ENCODE assay signal across 18 cellular contexts in genomic region chr3:184172681-184173373, GRCh38. TPM values are rescaled to one million over a fixed set of nuclear protein-coding genes. Genes with fewer than 3 reads are reported as not detected.
DNase-seq lines count a peak whose midpoint lies in the region; ATAC-seq and TF ChIP-seq lines count a peak whose summit lies in the region.
"Had no signal": no experiment of that assay in that cellular context is flagged by ENCODE, and none has a peak within 500 bp of the region (broad histone marks: within the 10 kb centered on the region; RNA-seq: fewer than 3 reads in every experiment).

No MANE protein-coding gene starts in this region.

- H3K27ac Mint-ChIP-seq in IgD-negative memory B cell: peak overlapping the region; percentile 12 to 83 (median 58)
- no peak overlapping the region for H3K27ac Mint-ChIP-seq in endodermal cell
- peak overlapping the region in 5 of 9 donors; percentile 16 to 62 (median 53) for H3K27ac Mint-ChIP-seq in naive thymus-derived CD4-positive, alpha-beta T cell
- H3K27ac Mint-ChIP-seq: stimulated activated naive B cell treated with anti-CD40 and anti-IgM and Interleukin-4, amounts not matched to agents 10 μg/mL and 1 μg/mL and 100 μg/mL, for 72 hours had no signal

- H3K9me3 Mint-ChIP-seq in IgD-negative memory B cell (no peaks in the 10 kb centered on the region), endodermal cell (no peaks in the 10 kb centered on the region)
- H3K9me3 Mint-ChIP-seq in naive thymus-derived CD4-positive, alpha-beta T cell: no peaks in the 10 kb centered on the region
- H3K9me3 Mint-ChIP-seq: GM23338; stimulated activated naive B cell treated with anti-CD40 and anti-IgM and Interleukin-4, amounts not matched to agents 10 μg/mL and 1 μg/mL and 100 μg/mL, for 72 hours had no signal

- intact Hi-C loops in naive thymus-derived CD4-positive, alpha-beta T cell (cut with micrococcal nuclease): loop anchor here in 1 of 2 donors (10.0 kb wide), 1 partner anchor 538 kb away; the partner anchor contains the start of gene KLHL24

- H3K4me3 ChIP-seq in AG09309 (ENCODE audit: control insufficient read depth, low read depth, low read length) (no peak overlapping the region), endodermal cell (ENCODE audit: low read length) (no peak overlapping the region)
- no peak overlapping the region for H3K4me3 ChIP-seq in naive thymus-derived CD4-positive, alpha-beta T cell (ENCODE audit: low read length)
- H3K4me3 ChIP-seq: body of pancreas, GM23338 had no signal

- no peaks in the 10 kb centered on the region for H3K27me3 ChIP-seq in endodermal cell (ENCODE audit: control insufficient read depth, insufficient read depth, low read length, poor library complexity, severe bottlenecking)
- no peaks in the 10 kb centered on the region for H3K27me3 ChIP-seq in naive thymus-derived CD4-positive, alpha-beta T cell (ENCODE audit: control insufficient read depth in 2 of 2, insufficient read depth in 2 of 2, low read length in 2 of 2)
- H3K27me3 ChIP-seq: body of pancreas had no signal

- no peak overlapping the region for H3K27ac ChIP-seq in endodermal cell (ENCODE audit: low read depth, low read length)
- H3K27ac ChIP-seq in naive thymus-derived CD4-positive, alpha-beta T cell (ENCODE audit: low read depth, low read length): no peak overlapping the region

- CTCF ChIA-PET in naive thymus-derived CD4-positive, alpha-beta T cell (lab: Charles Lee): interaction anchor here (0.8 to 1.5 kb wide), 5 partner anchors 13 to 125 kb away, joined by 3 to 5 read pairs (median 3); partner anchors contain the start of genes ABCF3, DVL3 and EIF2B5

- H3K27me3 Mint-ChIP-seq in IgD-negative memory B cell: no peaks in the 10 kb centered on the region
- no peaks in the 10 kb centered on the region for H3K27me3 Mint-ChIP-seq in endodermal cell (ENCODE audit: insufficient read depth)
- no peaks in the 10 kb centered on the region for H3K27me3 Mint-ChIP-seq in naive thymus-derived CD4-positive, alpha-beta T cell
- H3K27me3 Mint-ChIP-seq: stimulated activated naive B cell treated with anti-CD40 and anti-IgM and Interleukin-4, amounts not matched to agents 10 μg/mL and 1 μg/mL and 100 μg/mL, for 72 hours had no signal

- H3K4me3 Mint-ChIP-seq in IgD-negative memory B cell: peak overlapping the region in 1 of 4 donors; percentile 2
- H3K4me3 Mint-ChIP-seq in endodermal cell: no peak overlapping the region
- no peak overlapping the region for H3K4me3 Mint-ChIP-seq in naive thymus-derived CD4-positive, alpha-beta T cell
- H3K4me3 Mint-ChIP-seq: GM23338; stimulated activated naive B cell treated with anti-CD40 and anti-IgM and Interleukin-4, amounts not matched to agents 10 μg/mL and 1 μg/mL and 100 μg/mL, for 72 hours had no signal

- H3K36me3 Mint-ChIP-seq in IgD-negative memory B cell (no peaks in the 10 kb centered on the region), endodermal cell (ENCODE audit: low read depth) (peaks cover 44% of the 10 kb centered on the region)
- H3K36me3 Mint-ChIP-seq in naive thymus-derived CD4-positive, alpha-beta T cell: peaks cover 0 to 9% (median 4%) of the 10 kb centered on the region in 5 donors

- H3K4me1 Mint-ChIP-seq in IgD-negative memory B cell (peaks cover 15 to 25% (median 16%) of the 10 kb centered on the region in 3 donors), endodermal cell (peaks cover 14% of the 10 kb centered on the region)
- H3K4me1 Mint-ChIP-seq in naive thymus-derived CD4-positive, alpha-beta T cell: peaks cover 9 to 33% (median 31%) of the 10 kb centered on the region in 7 donors

- TF ChIP-seq CTCF in AG09309 (IDR thresholded peaks at IDR 0.05; ENCODE audit: control insufficient read depth, insufficient read depth, low read depth, low read length, missing control alignments) (no peak), endodermal cell (conservative IDR thresholded peaks at IDR 0.05) (no peak)

- H3K9ac ChIP-seq in endodermal cell (ENCODE audit: extremely low read depth, low read length, poor library complexity, severe bottlenecking): no peak overlapping the region

- DNase-seq in AG09309 (ENCODE audit: low read depth): peak; percentile 85
- peak; percentile 10 for DNase-seq in endodermal cell
- DNase-seq in naive thymus-derived CD4-positive, alpha-beta T cell: no peak
- no peak for DNase-seq in NCI-H1436 (lab: John Stamatoyannopoulos, UW)
- DNase-seq in medulla oblongata (ENCODE audit: extremely low spot score): no peak
- DNase-seq: activated T-cell treated with anti-CD3 and anti-CD28 coated beads, Interleukin-2, amount 50 U/mL, for 1 hour; CD4-positive, CD25-positive, alpha-beta regulatory T cell; foreskin melanocyte; NCI-H1105; NCI-H510A treated with DMSO at 0.1 percent for 48 hours; stimulated activated naive B cell treated with anti-CD40 and anti-IgM and Interleukin-4, amounts not matched to agents 10 μg/mL and 1 μg/mL and 100 μg/mL, for 72 hours had no signal

- no peak for ATAC-seq in naive thymus-derived CD4-positive, alpha-beta T cell
- ATAC-seq in GM18520 (IDR thresholded peaks at IDR 0.05; ENCODE audit: unreplicated experiment) (no peak), HG02870 (IDR thresholded peaks at IDR 0.05; ENCODE audit: unreplicated experiment) (no peak)
- ATAC-seq: body of pancreas; GM23338; left colon; Right ventricle myocardium inferior; stimulated activated naive B cell treated with anti-CD40 and anti-IgM and Interleukin-4, amounts not matched to agents 10 μg/mL and 1 μg/mL and 100 μg/mL, for 72 hours had no signal

- WGBS in endodermal cell (ENCODE audit: insufficient coverage in 1 of 2, insufficient read length in 1 of 2), 2 experiments: 94 to 95% methylated on average over 5 of the region's 5 CpGs

- peaks cover 10% of the 10 kb centered on the region for H3K4me1 ChIP-seq in endodermal cell (ENCODE audit: control insufficient read depth, insufficient read depth, low read length)
- H3K4me1 ChIP-seq in naive thymus-derived CD4-positive, alpha-beta T cell (ENCODE audit: control insufficient read depth in 2 of 2, insufficient read depth in 2 of 2, low read length in 2 of 2): peaks cover 18 to 20% of the 10 kb centered on the region in 2 donors

- POLR2A ChIA-PET in naive thymus-derived CD4-positive, alpha-beta T cell (lab: Charles Lee): interaction anchor here (0.6 to 3.0 kb wide), 5 partner anchors 12 to 38 kb away, joined by 3 to 15 read pairs (median 7); partner anchors contain the start of genes ABCF3, DVL3 and EIF2B5

- H3K9me3 ChIP-seq in endodermal cell (ENCODE audit: control insufficient read depth, low read length): no peaks in the 10 kb centered on the region
- H3K9me3 ChIP-seq in naive thymus-derived CD4-positive, alpha-beta T cell (ENCODE audit: control insufficient read depth in 2 of 3, low read length in 3 of 3): no peaks in the 10 kb centered on the region
- H3K9me3 ChIP-seq: body of pancreas had no signal

- peaks cover 47% of the 10 kb centered on the region for H3K36me3 ChIP-seq in endodermal cell (ENCODE audit: control insufficient read depth, insufficient read depth, low read length)
- peaks cover 0 to 44% (median 0%) of the 10 kb centered on the region in 3 experiments for H3K36me3 ChIP-seq in naive thymus-derived CD4-positive, alpha-beta T cell (ENCODE audit: control insufficient read depth in 2 of 3, insufficient read depth in 3 of 3, low read length in 3 of 3)

RNA-seq across cellular contexts. Expression of gene AP2M1, which starts 1.8 kb away (rescaled TPM):
- polyA plus RNA-seq in IgD-negative memory B cell: 249 TPM
- total RNA-seq in endodermal cell: 100 to 1,000 TPM; 412 to 450 TPM
- polyA plus RNA-seq in endodermal cell (2013, experiment 1 of 2): 350 TPM
- 319 TPM for polyA plus RNA-seq in endodermal cell (2013, experiment 2 of 2)
- total RNA-seq in naive thymus-derived CD4-positive, alpha-beta T cell: 100 to 1,000 TPM; 111 to 217 (median 185) TPM
- polyA plus RNA-seq in naive thymus-derived CD4-positive, alpha-beta T cell: 100 to 1,000 TPM; 217 to 261 TPM

RNA-seq across cellular contexts. Expression of gene ABCF3, which starts 13.2 kb away (rescaled TPM):
- polyA plus RNA-seq in IgD-negative memory B cell: 49.1 TPM
- total RNA-seq in endodermal cell: 10 to 100 TPM; 57.6 to 57.8 TPM
- 42.9 TPM for polyA plus RNA-seq in endodermal cell (2013, experiment 1 of 2)
- 32.9 TPM for polyA plus RNA-seq in endodermal cell (2013, experiment 2 of 2)
- total RNA-seq in naive thymus-derived CD4-positive, alpha-beta T cell: 100 to 1,000 TPM in 4 of 5 experiments, 10 to 100 TPM in 1; 79.3 to 153 (median 117) TPM
- polyA plus RNA-seq in naive thymus-derived CD4-positive, alpha-beta T cell: 10 to 100 TPM; 47.0 to 73.5 TPM

RNA-seq across cellular contexts. Expression of gene DVL3, which starts 17.6 kb away (rescaled TPM):
- 6.4 TPM for polyA plus RNA-seq in IgD-negative memory B cell
- total RNA-seq in endodermal cell: 10 to 100 TPM; 90.5 to 95.1 TPM
- polyA plus RNA-seq in endodermal cell (2013, experiment 1 of 2): 84.3 TPM
- polyA plus RNA-seq in endodermal cell (2013, experiment 2 of 2): 76.5 TPM
- total RNA-seq in naive thymus-derived CD4-positive, alpha-beta T cell: 10 to 100 TPM; 32.0 to 45.3 (median 39.4) TPM
- polyA plus RNA-seq in naive thymus-derived CD4-positive, alpha-beta T cell: 1 to 10 TPM; 3.1 to 7.7 TPM

RNA-seq across cellular contexts. Expression of gene EIF2B5, which starts 37.7 kb away (rescaled TPM):
- polyA plus RNA-seq in IgD-negative memory B cell: 44.5 TPM
- total RNA-seq in endodermal cell: 10 to 100 TPM; 33.4 to 37.5 TPM
- polyA plus RNA-seq in endodermal cell (2013, experiment 1 of 2): 43.1 TPM
- polyA plus RNA-seq in endodermal cell (2013, experiment 2 of 2): 32.9 TPM
- total RNA-seq in naive thymus-derived CD4-positive, alpha-beta T cell: 10 to 100 TPM; 47.2 to 87.2 (median 67.7) TPM
- polyA plus RNA-seq in naive thymus-derived CD4-positive, alpha-beta T cell: 10 to 100 TPM; 59.7 to 74.8 TPM

RNA-seq across cellular contexts. Expression of gene VWA5B2, which starts 56.6 kb away (rescaled TPM):
- 0.20 TPM for polyA plus RNA-seq in IgD-negative memory B cell
- under 1 TPM; 0.62 to 0.97 TPM for total RNA-seq in endodermal cell
- polyA plus RNA-seq in endodermal cell (2013, experiment 1 of 2): 0.18 TPM
- 0.21 TPM for polyA plus RNA-seq in endodermal cell (2013, experiment 2 of 2)
- not detected for total RNA-seq in naive thymus-derived CD4-positive, alpha-beta T cell
- not detected for polyA plus RNA-seq in naive thymus-derived CD4-positive, alpha-beta T cell
- total RNA-seq: CD4-positive, CD25-positive, alpha-beta regulatory T cell; Right ventricle myocardium inferior had no signal
- polyA plus RNA-seq: GM23338 had no signal

Comparison
In these comparisons a context has a peak if more than half of its experiments do, and no peak if none do; other contexts are left out.
1. DNase-seq: peak in AG09309 (single experiment) and endodermal cell (single experiment); none in naive thymus-derived CD4-positive, alpha-beta T cell (0 of 9), NCI-H1436 (single experiment) and medulla oblongata (single experiment).